16 cellular contexts compared by ENCODE assay signal in genomic region chr1:156357977-156358376, GRCh38.
"Had no signal": no experiment of that assay in that cellular context is flagged by ENCODE, and none has a peak within 500 bp of the region (broad histone marks: within the 10 kb centered on the region; RNA-seq: fewer than 3 reads in every experiment).

No MANE protein-coding gene starts in this region.

- H3K4me3 ChIP-seq: stomach, suprapubic skin, testis, thoracic aorta, thyroid gland, tibial artery, tibial nerve, transverse colon, upper lobe of left lung, upper lobe of right lung, uterus, vagina had no signal

- H3K36me3 ChIP-seq: stomach, suprapubic skin, thoracic aorta, thyroid gland, tibial artery, tibial nerve, transverse colon, upper lobe of left lung, upper lobe of right lung, uterus, vagina had no signal

- H3K4me1 ChIP-seq: testis, tibial nerve, upper lobe of right lung, uterus, vagina had no signal

- H3K9me3 ChIP-seq: stomach, suprapubic skin, testis, thoracic aorta, thyroid gland, tibial artery, tibial nerve, transverse colon, upper lobe of left lung, upper lobe of right lung, uterus, vagina had no signal

- H3K27ac ChIP-seq: stomach, suprapubic skin, testis, thoracic aorta, thyroid gland, tibial artery, tibial nerve, transverse colon, upper lobe of left lung, upper lobe of right lung, uterus, vagina had no signal

- ATAC-seq: stimulated activated effector memory CD8-positive, alpha-beta T cell treated with anti-CD3 and anti-CD28 coated beads, Interleukin-12 subunit alpha, Interleukin-12 subunit beta, amount 100 ng/mL, for 72 hours; stimulated activated naive B cell treated with anti-CD40 and anti-IgM and Interleukin-4, amounts not matched to agents 10 μg/mL and 1 μg/mL and 100 μg/mL, for 72 hours; stimulated activated naive CD8-positive, alpha-beta T cell treated with anti-CD3 and anti-CD28 coated beads, Interleukin-15, amount 100 ng/mL, for 72 hours; stimulated activated naive CD8-positive, alpha-beta T cell treated with anti-CD3 and anti-CD28 coated beads, Interleukin-15, Interleukin-2, amounts not matched to agents 100 U/mL and 50 U/mL, for 24 hours; upper lobe of right lung had no signal
